In the genomic region with DNA sequence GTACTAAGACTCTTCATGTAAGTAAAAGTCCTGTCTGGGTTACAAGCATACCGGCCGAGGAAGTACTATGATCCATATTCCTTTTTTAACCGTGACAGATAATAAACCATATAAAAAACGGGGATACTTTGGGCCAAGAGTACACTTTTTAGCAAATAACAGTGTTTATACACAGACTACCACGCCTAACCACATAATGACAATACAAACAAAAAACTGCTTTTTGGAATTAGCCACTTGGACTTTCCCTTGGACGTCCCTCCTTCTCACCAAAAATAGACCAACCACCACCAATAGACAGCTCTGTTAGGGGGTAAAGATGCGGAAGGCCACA, we compare ENCODE assay signal across 9 cellular contexts. TPM values are rescaled to one million over a fixed set of nuclear protein-coding genes. Genes with fewer than 3 reads are reported as not detected.
DNase-seq lines count a peak whose midpoint lies in the region; ATAC-seq and TF ChIP-seq lines count a peak whose summit lies in the region.
"Had no signal": no experiment of that assay in that cellular context is flagged by ENCODE, and none has a peak within 500 bp of the region (broad histone marks: within the 10 kb centered on the region; RNA-seq: fewer than 3 reads in every experiment).

No MANE protein-coding gene starts in this region.

- no peaks in the 10 kb centered on the region for H3K27me3 ChIP-seq in adipocyte (replicated peaks; ENCODE audit: control insufficient read depth, insufficient read depth, low read length)
- H3K27me3 ChIP-seq in liver (ENCODE audit: control insufficient read depth in 4 of 4, insufficient read depth in 4 of 4, low read length in 3 of 4) = no peaks in the 10 kb centered on the region
- H3K27me3 ChIP-seq in thymus (ENCODE audit: control insufficient read depth, insufficient read depth) = peaks cover 3% of the 10 kb centered on the region

- peaks cover 10% of the 10 kb centered on the region for H3K27me3 Mint-ChIP-seq in activated CD8-positive, alpha-beta memory T cell treated with anti-CD3 and anti-CD28 coated beads, Interleukin-2, amount 10 ng/mL, durations not matched to agents 7 days and 5 days

- no peaks in the 10 kb centered on the region for H3K9me3 Mint-ChIP-seq in activated CD8-positive, alpha-beta memory T cell treated with anti-CD3 and anti-CD28 coated beads, Interleukin-2, amount 10 ng/mL, durations not matched to agents 7 days and 5 days (ENCODE audit: low read depth)

- H3K27ac Mint-ChIP-seq in activated CD8-positive, alpha-beta memory T cell treated with anti-CD3 and anti-CD28 coated beads, Interleukin-2, amount 10 ng/mL, durations not matched to agents 7 days and 5 days = peak overlapping the region; percentile 96

- ATAC-seq in activated CD8-positive, alpha-beta memory T cell treated with anti-CD3 and anti-CD28 coated beads, Interleukin-2, amount 10 ng/mL, durations not matched to agents 7 days and 5 days = no peak

- TF ChIP-seq RAD21 in liver (IDR thresholded peaks at IDR 0.05) = no peak

- no peak for TF ChIP-seq CTCF in liver (IDR thresholded peaks at IDR 0.05; ENCODE audit: low read depth, low read length, missing input control)

- peak overlapping the region; percentile 49 to 60 for H3K27ac ChIP-seq in liver (ENCODE audit: low read depth in 1 of 2, low read length in 2 of 2)
- no peak overlapping the region for H3K27ac ChIP-seq in thymus (ENCODE audit: low read depth)

- CTCF ChIA-PET in activated CD8-positive, alpha-beta memory T cell treated with anti-CD3 and anti-CD28 coated beads, Interleukin-2, amount 10 ng/mL, durations not matched to agents 7 days and 5 days (lab: Charles Lee) = interaction anchor here (1.2 kb wide), 1 partner anchor 958 kb away, joined by 3 read pairs; the partner anchor contains the start of gene RSU1

- peaks cover 18% of the 10 kb centered on the region for H3K36me3 Mint-ChIP-seq in activated CD8-positive, alpha-beta memory T cell treated with anti-CD3 and anti-CD28 coated beads, Interleukin-2, amount 10 ng/mL, durations not matched to agents 7 days and 5 days

- H3K9me3 ChIP-seq in adipocyte (ENCODE audit: control insufficient read depth, low read length) (no peaks in the 10 kb centered on the region), liver (ENCODE audit: control insufficient read depth in 4 of 4, low read length in 3 of 4) (peaks cover 0 to 2% (median 0%) of the 10 kb centered on the region in 4 donors), thymus (ENCODE audit: control insufficient read depth) (no peaks in the 10 kb centered on the region)

- peaks cover 40% of the 10 kb centered on the region for H3K4me1 ChIP-seq in adipocyte (ENCODE audit: control insufficient read depth, insufficient read depth, low read length)
- H3K4me1 ChIP-seq in liver (ENCODE audit: control insufficient read depth in 4 of 4, insufficient read depth in 4 of 4, low read length in 3 of 4) = peaks cover 0 to 25% (median 20%) of the 10 kb centered on the region in 4 donors
- H3K4me1 ChIP-seq in thymus (ENCODE audit: control insufficient read depth, insufficient read depth, low read length) = peaks cover 2% of the 10 kb centered on the region

- H3K4me3 Mint-ChIP-seq in activated CD8-positive, alpha-beta memory T cell treated with anti-CD3 and anti-CD28 coated beads, Interleukin-2, amount 10 ng/mL, durations not matched to agents 7 days and 5 days = peak overlapping the region; percentile 100

- H3K36me3 ChIP-seq in adipocyte (ENCODE audit: control insufficient read depth, insufficient read depth, low read length, severe bottlenecking) (no peaks in the 10 kb centered on the region), liver (ENCODE audit: control insufficient read depth in 4 of 4, insufficient read depth in 3 of 4, low read depth in 1 of 4, low read length in 3 of 4) (no peaks in the 10 kb centered on the region), thymus (ENCODE audit: control insufficient read depth, insufficient read depth) (no peaks in the 10 kb centered on the region)

- H3K9ac ChIP-seq in adipocyte (ENCODE audit: low read length) (peak overlapping the region; percentile 90), liver (ENCODE audit: low read depth in 1 of 2, low read length in 2 of 2) (peak overlapping the region; percentile 32 to 56)

- H3K4me1 Mint-ChIP-seq in activated CD8-positive, alpha-beta memory T cell treated with anti-CD3 and anti-CD28 coated beads, Interleukin-2, amount 10 ng/mL, durations not matched to agents 7 days and 5 days = peaks cover 29% of the 10 kb centered on the region

- H3K4me3 ChIP-seq in adipocyte (ENCODE audit: low read length) = peak overlapping the region; percentile 94
- H3K4me3 ChIP-seq in liver (ENCODE audit: low read depth in 1 of 3, low read length in 3 of 3) = peak overlapping the region; percentile 74 to 98 (median 87)
- peak overlapping the region; percentile 82 for H3K4me3 ChIP-seq in thymus (ENCODE audit: low read length)

- 9% methylated on average over 7 of the region's 7 CpGs for WGBS in liver
- whole genome bisulfite sequencing in thymus = 36% methylated on average over 7 of the region's 7 CpGs

- no peak for DNase-seq in activated CD8-positive, alpha-beta memory T cell treated with anti-CD3 and anti-CD28 coated beads, Interleukin-2, amount 10 ng/mL, durations not matched to agents 7 days and 5 days
- DNase-seq in activated CD8-positive, alpha-beta memory T cell treated with anti-CD3 and anti-CD28 coated beads, Interleukin-2, amount 50 U/mL, for 48 hours = no peak
- DNase-seq in adipocyte (ENCODE audit: low read depth) (no peak), NCI-H526 (lab: John Stamatoyannopoulos, UW) (no peak), SIG-M5 (lab: John Stamatoyannopoulos, UW) (no peak), NCI-H128 (lab: John Stamatoyannopoulos, UW; ENCODE audit: unreplicated experiment) (no peak)
- DNase-seq: COR-L47 had no signal

TF ChIP-seq in liver, 16 proteins besides CTCF, POLR2A, EP300 and RAD21:
- TF ChIP-seq NR2F2 (IDR thresholded peaks at IDR 0.05) (no peak), REST (IDR thresholded peaks at IDR 0.05) (no peak), TAF1 (conservative IDR thresholded peaks at IDR 0.05) (no peak), RXRA (IDR thresholded peaks at IDR 0.05) (no peak), MAX (IDR thresholded peaks at IDR 0.05) (no peak), FOXA2 (IDR thresholded peaks at IDR 0.05) (no peak), HNF4A (conservative IDR thresholded peaks at IDR 0.05) (no peak), YY1 (IDR thresholded peaks at IDR 0.05) (no peak), GABPA (IDR thresholded peaks at IDR 0.05 in 1 of 2, conservative IDR thresholded peaks at IDR 0.05 in 1 of 2) (no peak), FOXA1 (IDR thresholded peaks at IDR 0.05) (no peak), HNF4G (IDR thresholded peaks at IDR 0.05) (no peak), SP1 (IDR thresholded peaks at IDR 0.05) (no peak), JUND (IDR thresholded peaks at IDR 0.05) (no peak), EGR1 (IDR thresholded peaks at IDR 0.05; ENCODE audit: low read depth in 2 of 2) (no peak), ZBTB33 (IDR thresholded peaks at IDR 0.05) (no peak)
- TF ChIP-seq, protein P1, sequence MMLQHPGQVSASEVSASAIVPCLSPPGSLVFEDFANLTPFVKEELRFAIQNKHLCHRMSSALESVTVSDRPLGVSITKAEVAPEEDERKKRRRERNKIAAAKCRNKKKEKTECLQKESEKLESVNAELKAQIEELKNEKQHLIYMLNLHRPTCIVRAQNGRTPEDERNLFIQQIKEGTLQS (IDR thresholded peaks at IDR 0.05) = no peak

RNA-seq across cellular contexts. Expression of gene MINDY3, which starts 0.8 kb away (rescaled TPM):
- 10 to 100 TPM; 16.4 to 18.3 TPM for total RNA-seq in activated CD8-positive, alpha-beta memory T cell treated with anti-CD3 and anti-CD28 coated beads, Interleukin-2, amount 10 ng/mL, durations not matched to agents 7 days and 5 days
- 10 to 100 TPM; 11.7 to 16.1 TPM for total RNA-seq in liver
- polyA plus RNA-seq in liver = 10 to 100 TPM in 1 of 2 donors, 1 to 10 TPM in 1; 6.5 to 12.9 TPM
- polyA plus RNA-seq in thymus = 36.1 TPM
